Comparison of ENCODE assay signal across 8 cellular contexts in the genomic region with DNA sequence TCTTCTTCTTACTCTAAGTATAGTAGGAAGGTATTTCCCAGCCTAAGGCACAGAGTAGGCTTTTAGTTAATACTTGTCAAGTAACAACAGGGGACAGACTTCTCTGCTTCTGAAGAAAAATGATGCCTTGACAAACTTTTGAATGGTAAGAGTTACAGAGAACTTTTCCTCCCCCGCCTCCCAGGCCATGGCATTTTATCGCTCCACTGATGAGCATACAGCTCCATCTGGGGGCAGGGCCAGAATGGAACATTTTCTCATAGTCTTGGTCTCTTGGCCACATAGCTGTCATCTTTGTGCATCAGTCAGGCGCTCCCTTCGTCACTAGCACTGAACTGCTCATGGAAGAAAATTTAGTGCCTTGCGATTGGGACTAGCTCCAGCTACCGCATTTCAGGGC.
DNase-seq lines count a peak whose midpoint lies in the region; ATAC-seq and TF ChIP-seq lines count a peak whose summit lies in the region.

No MANE protein-coding gene starts in this region.

- no peaks in the 10 kb centered on the region for H3K27me3 ChIP-seq in lower lobe of right lung (ENCODE audit: low read depth)
- no peaks in the 10 kb centered on the region for H3K27me3 ChIP-seq in vagina

- H3K4me1 Mint-ChIP-seq in dendritic cell treated with granulocyte-macrophage colony-stimulating factor and Interleukin-4, amounts not matched to agents 40 ng/mL and 50 ng/mL, for 4 days (ENCODE audit: low read depth), result peaks cover 25% of the 10 kb centered on the region

- no peak overlapping the region for H3K4me3 Mint-ChIP-seq in dendritic cell treated with granulocyte-macrophage colony-stimulating factor and Interleukin-4, amounts not matched to agents 40 ng/mL and 50 ng/mL, for 4 days

- peak overlapping the region; percentile 8 for H3K27ac Mint-ChIP-seq in dendritic cell treated with granulocyte-macrophage colony-stimulating factor and Interleukin-4, amounts not matched to agents 40 ng/mL and 50 ng/mL, for 4 days

- TF ChIP-seq POLR2A in vagina (IDR thresholded peaks at IDR 0.05), result no peak

- TF ChIP-seq CTCF in lower lobe of right lung (IDR thresholded peaks at IDR 0.05), result peak; percentile 55
- TF ChIP-seq CTCF in vagina (IDR thresholded peaks at IDR 0.05), result no peak

- H3K9me3 Mint-ChIP-seq in dendritic cell treated with granulocyte-macrophage colony-stimulating factor and Interleukin-4, amounts not matched to agents 40 ng/mL and 50 ng/mL, for 4 days, result peaks cover 1% of the 10 kb centered on the region

- no peaks in the 10 kb centered on the region for H3K36me3 ChIP-seq in lower lobe of right lung
- no peaks in the 10 kb centered on the region for H3K36me3 ChIP-seq in vagina

- no peaks in the 10 kb centered on the region for H3K36me3 Mint-ChIP-seq in dendritic cell treated with granulocyte-macrophage colony-stimulating factor and Interleukin-4, amounts not matched to agents 40 ng/mL and 50 ng/mL, for 4 days (ENCODE audit: low read depth)

- no peak overlapping the region for H3K27ac ChIP-seq in lower lobe of right lung
- no peak overlapping the region for H3K27ac ChIP-seq in vagina

- peak; percentile 79 to 83 for ATAC-seq in lower lobe of right lung
- no peak for ATAC-seq in GM21423 (IDR thresholded peaks at IDR 0.05; ENCODE audit: unreplicated experiment)

- no peaks in the 10 kb centered on the region for H3K9me3 ChIP-seq in lower lobe of right lung
- no peaks in the 10 kb centered on the region for H3K9me3 ChIP-seq in vagina

- H3K4me1 ChIP-seq in lower lobe of right lung (no peaks in the 10 kb centered on the region), vagina (no peaks in the 10 kb centered on the region)

- H3K27me3 Mint-ChIP-seq in dendritic cell treated with granulocyte-macrophage colony-stimulating factor and Interleukin-4, amounts not matched to agents 40 ng/mL and 50 ng/mL, for 4 days, result no peaks in the 10 kb centered on the region

- peak; percentile 4 for DNase-seq in activated naive CD4-positive, alpha-beta T cell treated with Interleukin-2 at 50 U/mL for 16 hours
- DNase-seq in activated naive CD4-positive, alpha-beta T cell treated with anti-CD3 and anti-CD28 coated beads, Interleukin-2, amount 50 U/mL, for 16 hours, result no peak
- peak; percentile 36 for DNase-seq in NCI-H226
- peak; percentile 46 for DNase-seq in lower lobe of right lung
- DNase-seq in vagina (ENCODE audit: extremely low spot score in 2 of 2), result no peak
- DNase-seq in activated T-cell treated with anti-CD3 and anti-CD28 coated beads, Interleukin-2, amount 50 U/mL, for 1 hour, result no peak

- no peak overlapping the region for H3K4me3 ChIP-seq in lower lobe of right lung
- no peak overlapping the region for H3K4me3 ChIP-seq in vagina

- intact Hi-C loops in dendritic cell treated with granulocyte-macrophage colony-stimulating factor and Interleukin-4, amounts not matched to agents 40 ng/mL and 50 ng/mL, for 4 days (cut with micrococcal nuclease), result loop anchor here (2.0 kb wide), 1 partner anchor 1068 kb away; no protein-coding TSS in a partner anchor
- intact Hi-C loops in lower lobe of right lung (cut with DNase I) (no loop called here), vagina (cut with DNase I) (no loop called here)

Comparison
In these comparisons a context has a peak if more than half of its experiments do, and no peak if none do; other contexts are left out.
1. DNase-seq: peak in activated naive CD4-positive, alpha-beta T cell treated with Interleukin-2 at 50 U/mL for 16 hours (single experiment), NCI-H226 (single experiment) and lower lobe of right lung (single experiment); none in activated naive CD4-positive, alpha-beta T cell treated with anti-CD3 and anti-CD28 coated beads, Interleukin-2, amount 50 U/mL, for 16 hours (single experiment), vagina (0 of 2) and activated T-cell treated with anti-CD3 and anti-CD28 coated beads, Interleukin-2, amount 50 U/mL, for 1 hour (single experiment).